ENCODE assay signal across 8 cellular contexts in the genomic region with DNA sequence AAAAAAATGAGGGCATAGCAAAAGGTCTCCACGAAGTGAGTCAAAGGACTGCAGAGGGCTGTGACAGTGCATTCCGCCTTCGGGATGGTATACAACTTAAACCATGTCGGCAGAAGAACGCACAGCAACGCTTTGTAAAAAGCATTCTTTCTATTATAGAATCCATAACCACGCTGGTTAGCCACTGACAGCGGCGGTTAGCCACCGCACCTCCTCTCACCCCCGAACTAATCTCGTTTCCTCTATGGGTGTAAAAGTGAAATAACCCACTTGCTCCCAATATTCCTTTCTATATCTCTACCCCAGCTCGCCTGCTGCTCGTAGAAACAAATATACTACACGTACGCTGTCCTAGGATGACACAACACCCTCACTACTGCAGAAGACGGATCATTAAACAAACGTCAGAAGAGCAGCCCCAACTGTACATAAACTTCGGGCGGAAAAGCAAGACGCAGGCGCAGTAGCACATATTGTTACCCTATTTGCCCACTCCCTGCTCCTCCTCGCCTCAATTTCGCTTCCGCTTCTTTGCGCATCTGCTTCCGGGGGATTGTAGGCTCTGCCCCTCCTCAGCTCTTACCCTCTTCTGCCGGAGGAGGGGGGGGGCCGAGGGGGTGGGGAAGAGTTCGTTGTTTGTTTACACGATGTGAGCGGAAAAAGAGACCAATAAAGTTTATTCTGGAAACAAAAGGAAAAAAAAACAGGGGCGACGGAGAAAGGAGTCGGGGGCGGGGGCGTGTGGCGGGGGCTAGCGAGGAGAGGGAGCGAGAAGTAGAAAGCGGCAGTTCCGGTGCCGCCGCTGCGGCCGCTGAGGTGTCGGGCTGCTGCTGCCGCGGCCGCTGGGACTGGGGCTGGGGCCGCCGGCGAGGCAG. TPM values are rescaled to one million over a fixed set of nuclear protein-coding genes. Genes with fewer than 3 reads are reported as not detected.
DNase-seq lines count a peak whose midpoint lies in the region; ATAC-seq and TF ChIP-seq lines count a peak whose summit lies in the region.

Gene PIK3CA, plus strand, starts transcription at position 787 of the 875 bp plus-strand sequence. CDS start 50,469 bp downstream, outside the sequence.

- peaks cover 14% of the 10 kb centered on the region; the same call in 1 of the 2 replicates for H3K27me3 ChIP-seq in OCI-LY3 (ENCODE audit: low read depth, low read length)
- H3K27me3 ChIP-seq in mononuclear cell (ENCODE audit: insufficient read depth, low read length) = no peaks in the 10 kb centered on the region

- peak; percentile 73 for ATAC-seq in GM21515 (IDR thresholded peaks at IDR 0.05; ENCODE audit: unreplicated experiment)

- peak within 1 kb of the TSS; percentile 83 for H3K27ac ChIP-seq in OCI-LY3 (ENCODE audit: low read length)

- H3K9me3 ChIP-seq in OCI-LY3 (ENCODE audit: insufficient read depth, low read length) = no peaks in the 10 kb centered on the region
- no peaks in the 10 kb centered on the region for H3K9me3 ChIP-seq in mononuclear cell (ENCODE audit: low read depth, low read length)

- TF ChIP-seq CTCF in OCI-LY3 (IDR thresholded peaks at IDR 0.05; ENCODE audit: low read depth, low read length) (no peak), epithelial cell of esophagus (IDR thresholded peaks at IDR 0.05; ENCODE audit: insufficient read depth, low read depth, low read length, missing control alignments) (no peak)

- peak within 1 kb of the TSS; percentile 91 for H3K9ac ChIP-seq in OCI-LY3 (ENCODE audit: low read length)

- no peaks in the 10 kb centered on the region for H3K36me3 ChIP-seq in OCI-LY3 (replicated peaks; ENCODE audit: low read depth, low read length)

- H3K79me2 ChIP-seq in OCI-LY3 (ENCODE audit: low read length) = peaks cover 45% of the 10 kb centered on the region

- peak within 1 kb of the TSS; percentile 87 for H3K4me3 ChIP-seq in OCI-LY3 (ENCODE audit: low read length)
- H3K4me3 ChIP-seq in epithelial cell of esophagus (ENCODE audit: low read length) = peak within 1 kb of the TSS; percentile 93
- peak within 1 kb of the TSS; percentile 95 for H3K4me3 ChIP-seq in mononuclear cell (ENCODE audit: low read length)

- peak within 1 kb of the TSS; percentile 85 for H3K4me2 ChIP-seq in OCI-LY3 (ENCODE audit: low read length)

- peaks cover 32% of the 10 kb centered on the region for H4K20me1 ChIP-seq in OCI-LY3 (ENCODE audit: insufficient read depth, low read length)

- peak; percentile 89 for DNase-seq in D341Med (ENCODE audit: low spot score)
- peak; percentile 75 for DNase-seq in HuH-7 (ENCODE audit: low spot score)
- peak; percentile 88 for DNase-seq in activated CD8-positive, alpha-beta memory T cell treated with anti-CD3 and anti-CD28 coated beads, Interleukin-2, amount 50 U/mL, for 48 hours
- DNase-seq in epithelial cell of esophagus (ENCODE audit: low read depth) = peak; percentile 98
- peak; percentile 82 to 89 for DNase-seq in stimulated activated CD8-positive, alpha-beta memory T cell treated with anti-CD3 and anti-CD28 coated beads, Interleukin-4, amount 100 ng/mL, for 1 hour (ENCODE audit: low read depth in 2 of 2, low spot score in 1 of 2)

- peak within 1 kb of the TSS; percentile 37; the same call in 1 of the 2 replicates for H2AFZ ChIP-seq in OCI-LY3 (ENCODE audit: low read depth, low read length)

- H3K4me1 ChIP-seq in OCI-LY3 (ENCODE audit: low read length) (peaks cover 19% of the 10 kb centered on the region), mononuclear cell (ENCODE audit: insufficient read depth, low read length) (peaks cover 13% of the 10 kb centered on the region)

RNA-seq across cellular contexts. Expression of gene PIK3CA, which starts in this region (rescaled TPM):
- total RNA-seq in mononuclear cell = 91.3 TPM

Comparison
In these comparisons a context has a peak if more than half of its experiments do, and no peak if none do; other contexts are left out.
1. Peak in every context shown above with its lines: DNase-seq, ATAC-seq, H3K4me3 ChIP-seq and H3K27ac ChIP-seq.